In the genomic region with DNA sequence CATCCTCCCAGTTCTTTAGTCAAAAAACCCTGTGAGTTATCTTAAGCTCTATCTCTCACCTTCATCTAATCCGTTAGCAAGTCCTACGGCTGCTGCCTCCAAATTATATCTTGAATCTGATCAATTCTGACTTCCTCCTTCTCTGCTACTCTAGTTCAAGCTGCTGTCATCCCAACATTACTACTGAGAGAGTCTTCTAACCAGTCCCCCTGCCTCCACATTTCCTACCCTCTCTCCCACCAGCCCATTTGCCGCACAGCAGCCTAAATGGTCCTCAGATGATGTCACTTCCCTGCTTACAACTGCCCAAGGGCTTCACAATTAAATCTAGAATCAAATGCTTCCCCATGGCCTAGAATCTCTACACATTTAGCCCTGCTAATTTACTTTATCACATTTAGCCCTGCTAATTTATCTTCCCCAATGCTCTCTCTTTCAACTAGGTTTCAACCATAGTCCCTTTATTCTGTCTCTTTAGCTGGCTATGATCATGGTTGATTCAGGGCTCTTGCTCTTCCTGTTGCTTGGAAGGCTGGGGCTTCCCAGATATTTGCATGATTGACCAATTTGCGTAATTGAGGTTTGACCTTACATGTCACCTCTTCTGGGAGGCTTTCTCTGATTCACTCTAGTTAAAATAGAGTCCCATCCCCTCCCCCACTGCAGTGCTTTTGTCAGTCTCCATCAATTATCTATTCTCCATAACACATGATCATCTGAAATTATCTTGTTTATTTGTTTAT, we compare ENCODE assay signal across 9 cellular contexts. TPM values are rescaled to one million over a fixed set of nuclear protein-coding genes. Genes with fewer than 3 reads are reported as not detected.
A peak's percentile ranks its signal among the peaks of the same experiment; 100 is the strongest.
DNase-seq lines count a peak whose midpoint lies in the region; ATAC-seq lines count a peak whose summit lies in the region.
"Had no signal": no experiment of that assay in that cellular context is flagged by ENCODE, and none has a peak within 500 bp of the region (broad histone marks: within the 10 kb centered on the region; RNA-seq: fewer than 3 reads in every experiment).

No MANE protein-coding gene starts in this region.

- no peak overlapping the region for H3K4me3 Mint-ChIP-seq in activated CD4-positive, alpha-beta T cell treated with anti-CD3 and anti-CD28 coated beads, Interleukin-2, amount 10 ng/mL, durations not matched to agents 24 days and 14 days
- no peak overlapping the region for H3K4me3 Mint-ChIP-seq in naive thymus-derived CD8-positive, alpha-beta T cell

- H3K36me3 Mint-ChIP-seq in activated CD4-positive, alpha-beta T cell treated with anti-CD3 and anti-CD28 coated beads, Interleukin-2, amount 10 ng/mL, durations not matched to agents 24 days and 14 days (ENCODE audit: low read depth), result no peaks in the 10 kb centered on the region
- no peaks in the 10 kb centered on the region for H3K36me3 Mint-ChIP-seq in naive thymus-derived CD8-positive, alpha-beta T cell

- peak; percentile 89 for ATAC-seq in HG02763 (IDR thresholded peaks at IDR 0.05; ENCODE audit: unreplicated experiment)
- no peak for ATAC-seq in naive thymus-derived CD8-positive, alpha-beta T cell

- peaks cover 5% of the 10 kb centered on the region for H3K27me3 Mint-ChIP-seq in activated CD4-positive, alpha-beta T cell treated with anti-CD3 and anti-CD28 coated beads, Interleukin-2, amount 10 ng/mL, durations not matched to agents 24 days and 14 days
- H3K27me3 Mint-ChIP-seq in naive thymus-derived CD8-positive, alpha-beta T cell, result peaks cover 0 to 11% (median 5%) of the 10 kb centered on the region in 5 donors

- no peak for DNase-seq in activated CD4-positive, alpha-beta T cell treated with anti-CD3 and anti-CD28 coated beads, Interleukin-2, amount 10 ng/mL, durations not matched to agents 24 days and 14 days
- DNase-seq in activated CD4-positive, alpha-beta T cell treated with anti-CD3 and anti-CD28 coated beads for 4 hours, result no peak
- DNase-seq in NCI-H526 (lab: John Stamatoyannopoulos, UW) (peak; percentile 71 to 77), kidney glomerular epithelial cell (lab: John Stamatoyannopoulos, UW) (peak; percentile 82), NCI-H345 (lab: John Stamatoyannopoulos, UW) (no peak)
- DNase-seq in naive thymus-derived CD8-positive, alpha-beta T cell, result no peak
- DNase-seq in activated naive CD4-positive, alpha-beta T cell (lab: John Stamatoyannopoulos, UW), result no peak

- H3K9me3 Mint-ChIP-seq in activated CD4-positive, alpha-beta T cell treated with anti-CD3 and anti-CD28 coated beads, Interleukin-2, amount 10 ng/mL, durations not matched to agents 24 days and 14 days, result no peaks in the 10 kb centered on the region
- no peaks in the 10 kb centered on the region for H3K9me3 Mint-ChIP-seq in naive thymus-derived CD8-positive, alpha-beta T cell

- H3K4me1 Mint-ChIP-seq in activated CD4-positive, alpha-beta T cell treated with anti-CD3 and anti-CD28 coated beads, Interleukin-2, amount 10 ng/mL, durations not matched to agents 24 days and 14 days, result peaks cover 7% of the 10 kb centered on the region
- H3K4me1 Mint-ChIP-seq in naive thymus-derived CD8-positive, alpha-beta T cell, result peaks cover 0 to 7% (median 3%) of the 10 kb centered on the region in 4 donors

- intact Hi-C loops in activated CD4-positive, alpha-beta T cell treated with anti-CD3 and anti-CD28 coated beads, Interleukin-2, amount 10 ng/mL, durations not matched to agents 24 days and 14 days (cut with micrococcal nuclease), result no loop called here

- H3K27ac Mint-ChIP-seq in activated CD4-positive, alpha-beta T cell treated with anti-CD3 and anti-CD28 coated beads, Interleukin-2, amount 10 ng/mL, durations not matched to agents 24 days and 14 days, result peak overlapping the region; percentile 12
- H3K27ac Mint-ChIP-seq in naive thymus-derived CD8-positive, alpha-beta T cell, result peak overlapping the region in 2 of 10 donors; percentile 2 to 10

- POLR2A ChIA-PET in naive thymus-derived CD8-positive, alpha-beta T cell (lab: Charles Lee), result no interaction called here

RNA-seq across cellular contexts. Expression of a gene that starts 11.0 kb away (rescaled TPM):
- total RNA-seq in activated CD4-positive, alpha-beta T cell treated with anti-CD3 and anti-CD28 coated beads, Interleukin-2, amount 10 ng/mL, durations not matched to agents 24 days and 14 days, result not detected in 2 replicates
- not detected for total RNA-seq in naive thymus-derived CD8-positive, alpha-beta T cell
- not detected for polyA plus RNA-seq in naive thymus-derived CD8-positive, alpha-beta T cell
- total RNA-seq: cardiac muscle cell had no signal
- polyA plus RNA-seq: cardiac muscle cell had no signal

Comparison
In these comparisons a context has a peak if more than half of its experiments do, and no peak if none do; other contexts are left out.
1. DNase-seq: peak in NCI-H526 (2 of 2) and kidney glomerular epithelial cell (single experiment); none in activated CD4-positive, alpha-beta T cell treated with anti-CD3 and anti-CD28 coated beads, Interleukin-2, amount 10 ng/mL, durations not matched to agents 24 days and 14 days (single experiment), activated CD4-positive, alpha-beta T cell treated with anti-CD3 and anti-CD28 coated beads for 4 hours (0 of 2), naive thymus-derived CD8-positive, alpha-beta T cell (0 of 10), NCI-H345 (single experiment) and activated naive CD4-positive, alpha-beta T cell (0 of 4).